ENCODE assay signal across 22 cellular contexts in the genomic region with DNA sequence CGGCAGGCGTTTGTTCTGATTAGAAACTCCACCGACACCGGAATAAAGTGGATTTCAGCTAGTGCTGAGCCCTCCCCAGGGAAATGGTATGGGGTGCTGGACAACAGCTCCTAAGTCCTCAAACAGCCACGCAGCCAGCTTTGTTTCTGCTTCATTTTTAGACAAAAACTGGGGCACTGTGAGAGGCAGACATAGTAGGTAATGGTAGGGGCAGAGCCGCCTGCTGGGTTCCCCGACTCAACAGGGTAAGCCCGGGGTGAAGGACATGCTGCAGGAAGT.
"Had no signal": no experiment of that assay in that cellular context is flagged by ENCODE, and none has a peak within 500 bp of the region (broad histone marks: within the 10 kb centered on the region; RNA-seq: fewer than 3 reads in every experiment).

No MANE protein-coding gene starts in this region.

- H3K4me3 ChIP-seq: coronary artery, pancreas, psoas muscle, right atrium auricular region had no signal

- H3K27me3 ChIP-seq: heart right ventricle, pancreas, right atrium auricular region had no signal

- H3K27ac ChIP-seq: coronary artery, pancreas, psoas muscle, right atrium auricular region had no signal

- H3K4me1 Mint-ChIP-seq: activated naive CD8-positive, alpha-beta T cell treated with anti-CD3 and anti-CD28 coated beads, Interleukin-2, amount 10 ng/mL, durations not matched to agents 7 days and 5 days; nephron had no signal

- H3K27me3 Mint-ChIP-seq: activated CD4-positive, alpha-beta T cell treated with anti-CD3 and anti-CD28 coated beads for 36 hours; activated naive CD8-positive, alpha-beta T cell treated with anti-CD3 and anti-CD28 coated beads, Interleukin-2, amount 10 ng/mL, durations not matched to agents 7 days and 5 days had no signal

- H3K27ac Mint-ChIP-seq: activated CD4-positive, alpha-beta T cell treated with anti-CD3 and anti-CD28 coated beads for 36 hours; activated naive CD4-positive, alpha-beta T cell treated with anti-CD3 and anti-CD28 coated beads for 36 hours; activated naive CD8-positive, alpha-beta T cell treated with anti-CD3 and anti-CD28 coated beads, Interleukin-2, amount 10 ng/mL, durations not matched to agents 7 days and 5 days; activated T-cell treated with anti-CD3 and anti-CD28 coated beads, Interleukin-2, amount 50 U/mL, for 72 hours; nephron had no signal

- H3K9me3 ChIP-seq: pancreas, psoas muscle, right atrium auricular region had no signal

- H3K4me3 Mint-ChIP-seq: activated CD4-positive, alpha-beta T cell treated with anti-CD3 and anti-CD28 coated beads for 36 hours; activated naive CD4-positive, alpha-beta T cell treated with anti-CD3 and anti-CD28 coated beads for 36 hours; activated naive CD8-positive, alpha-beta T cell treated with anti-CD3 and anti-CD28 coated beads, Interleukin-2, amount 10 ng/mL, durations not matched to agents 7 days and 5 days; activated T-cell treated with anti-CD3 and anti-CD28 coated beads, Interleukin-2, amount 50 U/mL, for 72 hours; nephron; WTC11 had no signal

- ATAC-seq: activated CD4-positive, alpha-beta T cell treated with anti-CD3 and anti-CD28 coated beads for 36 hours; activated T-cell treated with anti-CD3 and anti-CD28 coated beads, Interleukin-2, amount 50 U/mL, for 72 hours; psoas muscle; WTC11 had no signal

- H3K9me3 Mint-ChIP-seq: activated naive CD8-positive, alpha-beta T cell treated with anti-CD3 and anti-CD28 coated beads, Interleukin-2, amount 10 ng/mL, durations not matched to agents 7 days and 5 days; activated T-cell treated with anti-CD3 and anti-CD28 coated beads, Interleukin-2, amount 50 U/mL, for 72 hours had no signal

- H3K4me1 ChIP-seq: pancreas, psoas muscle, right atrium auricular region had no signal

- DNase-seq: activated CD4-positive, alpha-beta T cell treated with anti-CD3 and anti-CD28 coated beads for 36 hours; activated CD4-positive, alpha-beta T cell treated with anti-CD3 and anti-CD28 coated beads, Interleukin-2, amount 50 U/mL, for 4 hours; activated CD8-positive, alpha-beta memory T cell treated with anti-CD3 and anti-CD28 coated beads, Interleukin-2, amount 50 U/mL, for 48 hours; activated effector memory CD4-positive, alpha-beta T cell treated with Interleukin-2 at 50 U/mL for 16 hours; activated naive CD4-positive, alpha-beta T cell treated with anti-CD3 and anti-CD28 coated beads for 36 hours; activated naive CD8-positive, alpha-beta T cell treated with anti-CD3 and anti-CD28 coated beads, Interleukin-2, amount 10 ng/mL, durations not matched to agents 7 days and 5 days; activated T-cell treated with anti-CD3 and anti-CD28 coated beads, Interleukin-2, amount 50 U/mL, for 72 hours; amygdala; cerebellar nuclear complex; heart right ventricle; islet precursor cell; left cardiac atrium; midbrain; pancreas; psoas muscle; stimulated activated CD4-positive, alpha-beta T cell treated with anti-CD3 and anti-CD28 coated beads, Interleukin-12 subunit alpha, Interleukin-12 subunit beta, amount 100 ng/mL, for 4 hours; stimulated activated CD4-positive, alpha-beta T cell treated with anti-CD3 and anti-CD28 coated beads, Interleukin-4, amount 100 ng/mL, for 4 hours; T1000 had no signal
